30 cellular contexts compared by ENCODE assay signal in genomic region chr13:22589880-22590279, GRCh38.
"Had no signal": no experiment of that assay in that cellular context is flagged by ENCODE, and none has a peak within 500 bp of the region (broad histone marks: within the 10 kb centered on the region; RNA-seq: fewer than 3 reads in every experiment).

No MANE protein-coding gene starts in this region.

- H3K27me3 ChIP-seq: MG63, Peyer's patch, SJSA1 had no signal

- H3K27ac ChIP-seq: Peyer's patch, SJSA1, VCaP had no signal

- H3K4me3 ChIP-seq: MG63, Peyer's patch, SJSA1 had no signal

- DNase-seq: activated B cell treated with CpG ODN at 0.5 μM for 24 hours; activated CD4-positive, alpha-beta T cell treated with anti-CD3 and anti-CD28 coated beads for 1 hour; activated CD4-positive, alpha-beta T cell treated with anti-CD3 and anti-CD28 coated beads for 48 hours; activated CD4-positive, alpha-beta T cell treated with anti-CD3 and anti-CD28 coated beads, Interleukin-2, amount 50 U/mL, for 4 hours; activated CD8-positive, alpha-beta T cell treated with anti-CD3 and anti-CD28 coated beads for 36 hours; activated effector memory CD4-positive, alpha-beta T cell treated with anti-CD3 and anti-CD28 coated beads, Interleukin-2, amount 50 U/mL, for 16 hours; activated naive CD4-positive, alpha-beta T cell; activated naive CD8-positive, alpha-beta T cell treated with anti-CD3 and anti-CD28 coated beads, Interleukin-2, amount 10 ng/mL, durations not matched to agents 7 days and 5 days; activated T-cell treated with anti-CD3 and anti-CD28 coated beads, Interleukin-2, amount 50 U/mL, for 1 hour; activated T-cell treated with anti-CD3 and anti-CD28 coated beads, Interleukin-2, amount 50 U/mL, for 72 hours; amygdala; Kasumi-1; KG1; MG63; NCI-H1092; NCI-H1436 treated with DMSO at 0.1 percent for 48 hours; NCI-H1694 treated with DMSO at 0.1 percent for 48 hours; NCI-H2029; NCI-H345; NCI-H524 treated with DMSO at 0.1 percent for 48 hours; PC-3; Peyer's patch; RPMI8226; SHP77 treated with DMSO at 0.1 percent for 48 hours; T-cell; T-helper 17 cell had no signal

- H3K36me3 ChIP-seq: MG63, Peyer's patch, SJSA1 had no signal

- ATAC-seq: activated CD8-positive, alpha-beta T cell treated with anti-CD3 and anti-CD28 coated beads for 36 hours; activated T-cell treated with anti-CD3 and anti-CD28 coated beads, Interleukin-2, amount 50 U/mL, for 72 hours; activated T-helper 17 cell treated with anti-CD3 and anti-CD28 coated beads, Interleukin-2, amount 50 U/mL, for 72 hours; PC-3; SK-N-SH treated with all-trans-retinoic acid at 6 μM for 48 hours; T-cell; T-helper 17 cell had no signal

- H3K9me3 ChIP-seq: MG63, Peyer's patch, SJSA1 had no signal

- H3K4me1 ChIP-seq: Peyer's patch, SJSA1 had no signal
